ENCODE assay signal across 1 cellular context in genomic region chr11:35654711-35655110, GRCh38.
TF ChIP-seq lines count a peak whose summit lies in the region.

No MANE protein-coding gene starts in this region.

TF ChIP-seq in H1, 55 proteins besides CTCF, POLR2A, EP300 and RAD21:
- TF ChIP-seq EZH2 (IDR thresholded peaks at IDR 0.05; ENCODE audit: low read depth, low read length, severe bottlenecking) (no peak), TEAD4 (IDR thresholded peaks at IDR 0.05; ENCODE audit: low read depth, low read length) (no peak), KDM5A (IDR thresholded peaks at IDR 0.05; ENCODE audit: low read length) (no peak)
TF ChIP-seq in H1: peak in this region for 0.
